Comparison of ENCODE assay signal across 1 cellular context in the genomic region with DNA sequence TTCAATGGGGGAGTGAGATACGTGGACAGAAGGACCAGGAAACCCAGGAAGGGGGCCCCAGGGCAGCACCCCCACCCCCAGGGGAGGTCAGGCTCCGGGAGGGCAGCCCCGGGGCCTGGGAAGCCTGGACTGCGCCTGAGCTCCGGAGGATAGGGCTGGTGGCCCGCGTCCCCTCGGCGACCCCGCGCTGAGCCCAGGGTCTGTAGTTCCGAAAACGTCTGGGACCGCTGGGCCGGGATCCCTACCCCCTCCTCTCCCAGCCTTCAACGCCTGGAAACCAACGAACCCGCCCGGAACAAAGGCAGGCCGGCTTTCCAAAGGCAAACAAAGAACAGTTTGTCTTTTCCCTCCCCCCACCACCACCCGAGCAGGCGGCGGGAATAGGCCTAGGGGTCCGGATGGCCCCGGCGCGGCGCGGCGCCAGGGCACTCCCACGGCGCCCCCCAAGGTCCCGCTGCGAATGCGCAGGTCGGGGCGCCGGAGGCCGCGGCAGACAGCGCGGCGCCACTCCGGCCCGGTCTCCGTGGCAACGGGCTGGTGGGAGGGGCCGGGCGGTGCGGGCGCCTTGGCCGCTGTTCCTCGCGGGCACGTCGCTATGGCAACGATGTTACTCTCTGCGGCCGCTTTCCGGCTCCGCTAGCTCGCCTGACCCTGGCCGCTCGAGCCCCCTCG.
A peak's percentile ranks its signal among the peaks of the same experiment; 100 is the strongest.
TF ChIP-seq lines count a peak whose summit lies in the region.

No MANE protein-coding gene starts in this region.

TF ChIP-seq in HepG2, 621 proteins besides CTCF, POLR2A, EP300 and RAD21 (continued from another document and continues in another):
- TF ChIP-seq, protein P1, sequence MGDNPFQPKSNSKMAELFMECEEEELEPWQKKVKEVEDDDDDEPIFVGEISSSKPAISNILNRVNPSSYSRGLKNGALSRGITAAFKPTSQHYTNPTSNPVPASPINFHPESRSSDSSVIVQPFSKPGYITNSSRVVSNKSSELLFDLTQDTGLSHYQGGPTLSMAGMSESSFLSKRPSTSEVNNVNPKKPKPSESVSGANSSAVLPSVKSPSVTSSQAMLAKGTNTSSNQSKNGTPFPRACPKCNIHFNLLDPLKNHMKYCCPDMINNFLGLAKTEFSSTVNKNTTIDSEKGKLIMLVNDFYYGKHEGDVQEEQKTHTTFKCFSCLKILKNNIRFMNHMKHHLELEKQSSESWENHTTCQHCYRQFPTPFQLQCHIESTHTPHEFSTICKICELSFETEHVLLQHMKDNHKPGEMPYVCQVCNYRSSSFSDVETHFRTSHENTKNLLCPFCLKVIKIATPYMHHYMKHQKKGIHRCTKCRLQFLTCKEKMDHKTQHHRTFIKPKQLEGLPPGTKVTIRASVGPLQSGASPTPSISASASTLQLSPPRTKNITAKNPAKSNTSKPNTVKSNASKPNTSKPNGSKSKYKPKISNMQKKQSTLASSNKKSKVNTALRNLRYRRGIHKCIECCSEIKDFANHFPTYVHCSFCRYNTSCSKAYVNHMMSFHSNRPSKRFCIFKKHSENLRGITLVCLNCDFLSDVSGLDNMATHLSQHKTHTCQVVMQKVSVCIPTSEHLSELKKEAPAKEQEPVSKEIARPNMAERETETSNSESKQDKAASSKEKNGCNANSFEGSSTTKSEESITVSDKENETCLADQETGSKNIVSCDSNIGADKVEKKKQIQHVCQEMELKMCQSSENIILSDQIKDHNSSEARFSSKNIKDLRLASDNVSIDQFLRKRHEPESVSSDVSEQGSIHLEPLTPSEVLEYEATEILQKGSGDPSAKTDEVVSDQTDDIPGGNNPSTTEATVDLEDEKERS (CRISPR knock-in tag; IDR thresholded peaks at IDR 0.05): no peak
- peak; percentile 67 for TF ChIP-seq YY1 (IDR thresholded peaks at IDR 0.05; ENCODE audit: insufficient read depth, insufficient replicate concordance, low read depth, low read length)
- TF ChIP-seq, protein P2, sequence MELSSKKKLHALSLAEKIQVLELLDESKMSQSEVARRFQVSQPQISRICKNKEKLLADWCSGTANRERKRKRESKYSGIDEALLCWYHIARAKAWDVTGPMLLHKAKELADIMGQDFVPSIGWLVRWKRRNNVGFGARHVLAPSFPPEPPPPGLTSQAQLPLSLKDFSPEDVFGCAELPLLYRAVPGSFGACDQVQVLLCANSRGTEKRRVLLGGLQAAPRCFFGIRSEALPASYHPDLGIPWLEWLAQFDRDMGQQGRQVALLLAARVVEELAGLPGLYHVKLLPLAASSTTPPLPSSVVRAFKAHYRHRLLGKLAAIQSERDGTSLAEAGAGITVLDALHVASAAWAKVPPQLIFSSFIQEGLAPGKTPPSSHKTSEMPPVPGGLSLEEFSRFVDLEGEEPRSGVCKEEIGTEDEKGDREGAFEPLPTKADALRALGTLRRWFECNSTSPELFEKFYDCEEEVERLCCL (CRISPR knock-in tag; IDR thresholded peaks at IDR 0.05; ENCODE audit: borderline replicate concordance): no peak
- peak; percentile 56; the same call in 1 of the 2 replicates for TF ChIP-seq ZNF256 (CRISPR knock-in tag; conservative IDR thresholded peaks at IDR 0.05)
- peak; percentile 51; the same call in 1 of the 2 replicates for TF ChIP-seq SMYD3 (CRISPR knock-in tag; IDR thresholded peaks at IDR 0.05)
- TF ChIP-seq, protein P3, sequence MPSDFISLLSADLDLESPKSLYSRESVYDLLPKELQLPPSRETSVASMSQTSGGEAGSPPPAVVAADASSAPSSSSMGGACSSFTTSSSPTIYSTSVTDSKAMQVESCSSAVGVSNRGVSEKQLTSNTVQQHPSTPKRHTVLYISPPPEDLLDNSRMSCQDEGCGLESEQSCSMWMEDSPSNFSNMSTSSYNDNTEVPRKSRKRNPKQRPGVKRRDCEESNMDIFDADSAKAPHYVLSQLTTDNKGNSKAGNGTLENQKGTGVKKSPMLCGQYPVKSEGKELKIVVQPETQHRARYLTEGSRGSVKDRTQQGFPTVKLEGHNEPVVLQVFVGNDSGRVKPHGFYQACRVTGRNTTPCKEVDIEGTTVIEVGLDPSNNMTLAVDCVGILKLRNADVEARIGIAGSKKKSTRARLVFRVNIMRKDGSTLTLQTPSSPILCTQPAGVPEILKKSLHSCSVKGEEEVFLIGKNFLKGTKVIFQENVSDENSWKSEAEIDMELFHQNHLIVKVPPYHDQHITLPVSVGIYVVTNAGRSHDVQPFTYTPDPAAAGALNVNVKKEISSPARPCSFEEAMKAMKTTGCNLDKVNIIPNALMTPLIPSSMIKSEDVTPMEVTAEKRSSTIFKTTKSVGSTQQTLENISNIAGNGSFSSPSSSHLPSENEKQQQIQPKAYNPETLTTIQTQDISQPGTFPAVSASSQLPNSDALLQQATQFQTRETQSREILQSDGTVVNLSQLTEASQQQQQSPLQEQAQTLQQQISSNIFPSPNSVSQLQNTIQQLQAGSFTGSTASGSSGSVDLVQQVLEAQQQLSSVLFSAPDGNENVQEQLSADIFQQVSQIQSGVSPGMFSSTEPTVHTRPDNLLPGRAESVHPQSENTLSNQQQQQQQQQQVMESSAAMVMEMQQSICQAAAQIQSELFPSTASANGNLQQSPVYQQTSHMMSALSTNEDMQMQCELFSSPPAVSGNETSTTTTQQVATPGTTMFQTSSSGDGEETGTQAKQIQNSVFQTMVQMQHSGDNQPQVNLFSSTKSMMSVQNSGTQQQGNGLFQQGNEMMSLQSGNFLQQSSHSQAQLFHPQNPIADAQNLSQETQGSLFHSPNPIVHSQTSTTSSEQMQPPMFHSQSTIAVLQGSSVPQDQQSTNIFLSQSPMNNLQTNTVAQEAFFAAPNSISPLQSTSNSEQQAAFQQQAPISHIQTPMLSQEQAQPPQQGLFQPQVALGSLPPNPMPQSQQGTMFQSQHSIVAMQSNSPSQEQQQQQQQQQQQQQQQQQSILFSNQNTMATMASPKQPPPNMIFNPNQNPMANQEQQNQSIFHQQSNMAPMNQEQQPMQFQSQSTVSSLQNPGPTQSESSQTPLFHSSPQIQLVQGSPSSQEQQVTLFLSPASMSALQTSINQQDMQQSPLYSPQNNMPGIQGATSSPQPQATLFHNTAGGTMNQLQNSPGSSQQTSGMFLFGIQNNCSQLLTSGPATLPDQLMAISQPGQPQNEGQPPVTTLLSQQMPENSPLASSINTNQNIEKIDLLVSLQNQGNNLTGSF (CRISPR knock-in tag; IDR thresholded peaks at IDR 0.05): 0 out of 2 replicates have a peak, but pooled peaks have one; percentile 16
- TF ChIP-seq U2AF2 (IDR thresholded peaks at IDR 0.05; ENCODE audit: low read depth, low read length): peak; percentile 92
- TF ChIP-seq NONO (IDR thresholded peaks at IDR 0.05): no peak
- TF ChIP-seq NONO (CRISPR knock-in tag; conservative IDR thresholded peaks at IDR 0.05): peak; percentile 85
- no peak for TF ChIP-seq ISX (CRISPR knock-in tag; conservative IDR thresholded peaks at IDR 0.05)
- TF ChIP-seq ZNF790 (CRISPR knock-in tag; IDR thresholded peaks at IDR 0.05; ENCODE audit: borderline replicate concordance): peak; percentile 69; the same call in 1 of the 2 replicates
- TF ChIP-seq ZNF550 (CRISPR knock-in tag; IDR thresholded peaks at IDR 0.05; ENCODE audit: borderline replicate concordance): no peak
- TF ChIP-seq, protein P4, sequence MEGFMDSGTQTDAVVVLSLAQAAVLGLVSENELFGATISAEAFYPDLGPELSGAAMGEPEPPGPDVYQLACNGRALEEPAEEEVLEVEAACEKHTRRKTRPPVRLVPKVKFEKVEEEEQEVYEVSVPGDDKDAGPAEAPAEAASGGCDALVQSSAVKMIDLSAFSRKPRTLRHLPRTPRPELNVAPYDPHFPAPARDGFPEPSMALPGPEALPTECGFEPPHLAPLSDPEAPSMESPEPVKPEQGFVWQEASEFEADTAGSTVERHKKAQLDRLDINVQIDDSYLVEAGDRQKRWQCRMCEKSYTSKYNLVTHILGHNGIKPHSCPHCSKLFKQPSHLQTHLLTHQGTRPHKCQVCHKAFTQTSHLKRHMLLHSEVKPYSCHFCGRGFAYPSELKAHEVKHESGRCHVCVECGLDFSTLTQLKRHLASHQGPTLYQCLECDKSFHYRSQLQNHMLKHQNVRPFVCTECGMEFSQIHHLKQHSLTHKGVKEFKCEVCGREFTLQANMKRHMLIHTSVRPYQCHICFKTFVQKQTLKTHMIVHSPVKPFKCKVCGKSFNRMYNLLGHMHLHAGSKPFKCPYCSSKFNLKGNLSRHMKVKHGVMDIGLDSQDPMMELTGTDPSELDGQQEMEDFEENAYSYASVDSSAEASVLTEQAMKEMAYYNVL (CRISPR knock-in tag; IDR thresholded peaks at IDR 0.05; ENCODE audit: borderline replicate concordance): 0 out of 2 replicates have a peak, but pooled peaks have one; percentile 55
- TF ChIP-seq, protein P5, sequence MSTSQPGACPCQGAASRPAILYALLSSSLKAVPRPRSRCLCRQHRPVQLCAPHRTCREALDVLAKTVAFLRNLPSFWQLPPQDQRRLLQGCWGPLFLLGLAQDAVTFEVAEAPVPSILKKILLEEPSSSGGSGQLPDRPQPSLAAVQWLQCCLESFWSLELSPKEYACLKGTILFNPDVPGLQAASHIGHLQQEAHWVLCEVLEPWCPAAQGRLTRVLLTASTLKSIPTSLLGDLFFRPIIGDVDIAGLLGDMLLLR (CRISPR knock-in tag; IDR thresholded peaks at IDR 0.05): 0 out of 2 replicates have a peak, but pooled peaks have one; percentile 48
- TF ChIP-seq HDAC2 (CRISPR knock-in tag; IDR thresholded peaks at IDR 0.05): peak; percentile 71
- peak; percentile 89 for TF ChIP-seq RXRA (CRISPR knock-in tag; IDR thresholded peaks at IDR 0.05)
- TF ChIP-seq KDM2A (CRISPR knock-in tag; IDR thresholded peaks at IDR 0.05; ENCODE audit: borderline replicate concordance, low read depth): peak; percentile 78; the same call in 1 of the 2 replicates
- TF ChIP-seq, protein P6, sequence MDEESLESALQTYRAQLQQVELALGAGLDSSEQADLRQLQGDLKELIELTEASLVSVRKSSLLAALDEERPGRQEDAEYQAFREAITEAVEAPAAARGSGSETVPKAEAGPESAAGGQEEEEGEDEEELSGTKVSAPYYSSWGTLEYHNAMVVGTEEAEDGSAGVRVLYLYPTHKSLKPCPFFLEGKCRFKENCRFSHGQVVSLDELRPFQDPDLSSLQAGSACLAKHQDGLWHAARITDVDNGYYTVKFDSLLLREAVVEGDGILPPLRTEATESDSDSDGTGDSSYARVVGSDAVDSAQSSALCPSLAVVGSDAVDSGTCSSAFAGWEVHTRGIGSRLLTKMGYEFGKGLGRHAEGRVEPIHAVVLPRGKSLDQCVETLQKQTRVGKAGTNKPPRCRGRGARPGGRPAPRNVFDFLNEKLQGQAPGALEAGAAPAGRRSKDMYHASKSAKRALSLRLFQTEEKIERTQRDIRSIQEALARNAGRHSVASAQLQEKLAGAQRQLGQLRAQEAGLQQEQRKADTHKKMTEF (CRISPR knock-in tag; IDR thresholded peaks at IDR 0.05): peak; percentile 61
- TF ChIP-seq ZNF644 (CRISPR knock-in tag; IDR thresholded peaks at IDR 0.05; ENCODE audit: low read depth): 0 out of 2 replicates have a peak, but pooled peaks have one; percentile 25
- peak; percentile 27; the same call in 1 of the 2 replicates for TF ChIP-seq ZNF205 (CRISPR knock-in tag; IDR thresholded peaks at IDR 0.05)
- TF ChIP-seq, protein P7, sequence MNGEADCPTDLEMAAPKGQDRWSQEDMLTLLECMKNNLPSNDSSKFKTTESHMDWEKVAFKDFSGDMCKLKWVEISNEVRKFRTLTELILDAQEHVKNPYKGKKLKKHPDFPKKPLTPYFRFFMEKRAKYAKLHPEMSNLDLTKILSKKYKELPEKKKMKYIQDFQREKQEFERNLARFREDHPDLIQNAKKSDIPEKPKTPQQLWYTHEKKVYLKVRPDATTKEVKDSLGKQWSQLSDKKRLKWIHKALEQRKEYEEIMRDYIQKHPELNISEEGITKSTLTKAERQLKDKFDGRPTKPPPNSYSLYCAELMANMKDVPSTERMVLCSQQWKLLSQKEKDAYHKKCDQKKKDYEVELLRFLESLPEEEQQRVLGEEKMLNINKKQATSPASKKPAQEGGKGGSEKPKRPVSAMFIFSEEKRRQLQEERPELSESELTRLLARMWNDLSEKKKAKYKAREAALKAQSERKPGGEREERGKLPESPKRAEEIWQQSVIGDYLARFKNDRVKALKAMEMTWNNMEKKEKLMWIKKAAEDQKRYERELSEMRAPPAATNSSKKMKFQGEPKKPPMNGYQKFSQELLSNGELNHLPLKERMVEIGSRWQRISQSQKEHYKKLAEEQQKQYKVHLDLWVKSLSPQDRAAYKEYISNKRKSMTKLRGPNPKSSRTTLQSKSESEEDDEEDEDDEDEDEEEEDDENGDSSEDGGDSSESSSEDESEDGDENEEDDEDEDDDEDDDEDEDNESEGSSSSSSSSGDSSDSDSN (CRISPR knock-in tag; IDR thresholded peaks at IDR 0.05): peak; percentile 67; the same call in 1 of the 2 replicates
- TF ChIP-seq MLLT10 (CRISPR knock-in tag; IDR thresholded peaks at IDR 0.05): no peak
- no peak for TF ChIP-seq ZNF552 (CRISPR knock-in tag; IDR thresholded peaks at IDR 0.05; ENCODE audit: borderline replicate concordance)
- TF ChIP-seq ZNF772 (CRISPR knock-in tag; IDR thresholded peaks at IDR 0.05): peak; percentile 58; the same call in 1 of the 2 replicates
- peak; percentile 79; the same call in 1 of the 2 replicates for TF ChIP-seq ZNF788 (CRISPR knock-in tag; IDR thresholded peaks at IDR 0.05; ENCODE audit: borderline replicate concordance)
- TF ChIP-seq HNRNPH1 (optimal IDR thresholded peaks at IDR 0.05; ENCODE audit: low read depth, low read length): no peak
- TF ChIP-seq MED8 (CRISPR knock-in tag; IDR thresholded peaks at IDR 0.05; ENCODE audit: insufficient replicate concordance): peak; percentile 93
- TF ChIP-seq TBX3 (IDR thresholded peaks at IDR 0.05; ENCODE audit: borderline replicate concordance): peak; percentile 64; the same call in 1 of the 2 replicates
- TF ChIP-seq, protein P8, sequence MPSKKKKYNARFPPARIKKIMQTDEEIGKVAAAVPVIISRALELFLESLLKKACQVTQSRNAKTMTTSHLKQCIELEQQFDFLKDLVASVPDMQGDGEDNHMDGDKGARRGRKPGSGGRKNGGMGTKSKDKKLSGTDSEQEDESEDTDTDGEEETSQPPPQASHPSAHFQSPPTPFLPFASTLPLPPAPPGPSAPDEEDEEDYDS (CRISPR knock-in tag; IDR thresholded peaks at IDR 0.05): no peak
- TF ChIP-seq TCF12 (IDR thresholded peaks at IDR 0.05): no peak
- TF ChIP-seq TCF12 (CRISPR knock-in tag; IDR thresholded peaks at IDR 0.05): peak; percentile 96
- TF ChIP-seq GABPB1 (CRISPR knock-in tag; IDR thresholded peaks at IDR 0.05): peak; percentile 62; the same call in 1 of the 2 replicates
- TF ChIP-seq NFYB (CRISPR knock-in tag; IDR thresholded peaks at IDR 0.05): no peak
- TF ChIP-seq BORCS8-MEF2B (CRISPR knock-in tag; IDR thresholded peaks at IDR 0.05): peak; percentile 54; the same call in 1 of the 2 replicates
- TF ChIP-seq ZFP41 (CRISPR knock-in tag; IDR thresholded peaks at IDR 0.05; ENCODE audit: borderline replicate concordance): no peak
